ENCODE assay signal across 13 cellular contexts in genomic region chr2:27638709-27639108, GRCh38. TPM values are rescaled to one million over a fixed set of nuclear protein-coding genes. Genes with fewer than 3 reads are reported as not detected.
DNase-seq lines count a peak whose midpoint lies in the region; ATAC-seq and TF ChIP-seq lines count a peak whose summit lies in the region.
"Had no signal": no experiment of that assay in that cellular context is flagged by ENCODE, and none has a peak within 500 bp of the region (broad histone marks: within the 10 kb centered on the region; RNA-seq: fewer than 3 reads in every experiment).

No MANE protein-coding gene starts in this region.

- H2AFZ ChIP-seq in PC-3 (ENCODE audit: low read length): no peak overlapping the region

- CTCF ChIA-PET in activated naive CD4-positive, alpha-beta T cell treated with anti-CD3 and anti-CD28 coated beads for 36 hours (lab: Charles Lee): interaction anchor here (2.2 kb wide), 1 partner anchor 45 kb away, joined by 7 read pairs; no protein-coding TSS in a partner anchor
- CTCF ChIA-PET in PC-3 (lab: Charles Lee): no interaction called here

- peaks cover 20% of the 10 kb centered on the region for H3K4me1 Mint-ChIP-seq in activated naive CD4-positive, alpha-beta T cell treated with anti-CD3 and anti-CD28 coated beads for 36 hours (ENCODE audit: low read depth)
- H3K4me1 Mint-ChIP-seq in stimulated activated effector memory CD8-positive, alpha-beta T cell treated with anti-CD3 and anti-CD28 coated beads, Interleukin-12 subunit alpha, Interleukin-12 subunit beta, amount 100 ng/mL, for 72 hours: peaks cover 24% of the 10 kb centered on the region
- H3K4me1 Mint-ChIP-seq: nephron had no signal

- no peaks in the 10 kb centered on the region for H3K9me3 ChIP-seq in PC-3 (ENCODE audit: low read length)

- H3K9ac ChIP-seq in PC-3 (ENCODE audit: low read length): peak overlapping the region; percentile 25; the same call in 1 of the 2 replicates

- no peaks in the 10 kb centered on the region for H3K27me3 ChIP-seq in PC-3 (ENCODE audit: low read length)

- H3K36me3 Mint-ChIP-seq in activated naive CD4-positive, alpha-beta T cell treated with anti-CD3 and anti-CD28 coated beads for 36 hours (ENCODE audit: low read depth): peaks cover 34% of the 10 kb centered on the region
- peaks cover 96% of the 10 kb centered on the region for H3K36me3 Mint-ChIP-seq in stimulated activated effector memory CD8-positive, alpha-beta T cell treated with anti-CD3 and anti-CD28 coated beads, Interleukin-12 subunit alpha, Interleukin-12 subunit beta, amount 100 ng/mL, for 72 hours

- peak overlapping the region; percentile 81 for H3K27ac ChIP-seq in PC-3 (ENCODE audit: low read length)

- no peaks in the 10 kb centered on the region for H3K9me3 Mint-ChIP-seq in activated naive CD4-positive, alpha-beta T cell treated with anti-CD3 and anti-CD28 coated beads for 36 hours
- H3K9me3 Mint-ChIP-seq in stimulated activated effector memory CD8-positive, alpha-beta T cell treated with anti-CD3 and anti-CD28 coated beads, Interleukin-12 subunit alpha, Interleukin-12 subunit beta, amount 100 ng/mL, for 72 hours: no peaks in the 10 kb centered on the region
- H3K9me3 Mint-ChIP-seq: nephron had no signal

- H3K4me3 ChIP-seq in PC-3 (ENCODE audit: low read length) (no peak overlapping the region), astrocyte of the spinal cord (ENCODE audit: low read depth, low read length) (no peak overlapping the region)

- intact Hi-C loops in activated naive CD4-positive, alpha-beta T cell treated with anti-CD3 and anti-CD28 coated beads for 36 hours (cut with micrococcal nuclease): loop anchor here (1.0 to 2.0 kb wide), 7 partner anchors 10 to 264 kb away; partner anchors contain the start of genes IFT172 and ZNF512
- intact Hi-C loops in PC-3 (cut with micrococcal nuclease): no loop called here

- H3K36me3 ChIP-seq in PC-3 (ENCODE audit: low read depth, low read length): peaks cover 44% of the 10 kb centered on the region

- no peaks in the 10 kb centered on the region for H3K27me3 Mint-ChIP-seq in activated naive CD4-positive, alpha-beta T cell treated with anti-CD3 and anti-CD28 coated beads for 36 hours (ENCODE audit: low read depth)

- no peaks in the 10 kb centered on the region for H4K20me1 ChIP-seq in PC-3 (ENCODE audit: low read length)

- ATAC-seq in PC-3 (no peak), GM21717 (IDR thresholded peaks at IDR 0.05; ENCODE audit: unreplicated experiment) (no peak), left lobe of liver (no peak)
- peak; percentile 46 for ATAC-seq in stimulated activated effector memory CD8-positive, alpha-beta T cell treated with anti-CD3 and anti-CD28 coated beads, Interleukin-12 subunit alpha, Interleukin-12 subunit beta, amount 100 ng/mL, for 72 hours

- H3K4me3 Mint-ChIP-seq in activated naive CD4-positive, alpha-beta T cell treated with anti-CD3 and anti-CD28 coated beads for 36 hours: peak overlapping the region; percentile 28
- peak overlapping the region; percentile 43 for H3K4me3 Mint-ChIP-seq in stimulated activated effector memory CD8-positive, alpha-beta T cell treated with anti-CD3 and anti-CD28 coated beads, Interleukin-12 subunit alpha, Interleukin-12 subunit beta, amount 100 ng/mL, for 72 hours
- H3K4me3 Mint-ChIP-seq: nephron had no signal

- in situ Hi-C loops in astrocyte of the spinal cord (cut with HindIII; ENCODE audit: low sequenced_read_pairs): no loop called here

- POLR2A ChIA-PET in PC-3 (lab: Charles Lee; ENCODE audit: unreplicated experiment): no interaction called here

- peak; percentile 37 for DNase-seq in activated naive CD4-positive, alpha-beta T cell treated with anti-CD3 and anti-CD28 coated beads for 36 hours
- no peak for DNase-seq in activated naive CD4-positive, alpha-beta T cell treated with Interleukin-2 at 50 U/mL for 16 hours
- DNase-seq in PC-3 (peak; percentile 18), astrocyte of the spinal cord (ENCODE audit: low read depth, low spot score) (peak; percentile 91), left lobe of liver (ENCODE audit: low spot score) (no peak), ecto neural progenitor cell (ENCODE audit: low spot score) (no peak)
- DNase-seq in stimulated activated effector memory CD8-positive, alpha-beta T cell treated with anti-CD3 and anti-CD28 coated beads, Interleukin-12 subunit alpha, Interleukin-12 subunit beta, amount 100 ng/mL, for 72 hours (ENCODE audit: low spot score in 2 of 2): no peak
- DNase-seq: AML-193, amniotic stem cell, DMS79 treated with DMSO at 0.1 percent for 48 hours, SW 1271 had no signal

- no peaks in the 10 kb centered on the region for H3K79me2 ChIP-seq in PC-3 (ENCODE audit: low read length)

- H3K4me1 ChIP-seq in PC-3 (ENCODE audit: insufficient read depth, low read length): peaks cover 22% of the 10 kb centered on the region

- TF ChIP-seq CTCF in PC-3 (conservative IDR thresholded peaks at IDR 0.05; ENCODE audit: low read depth, low read length) (no peak), astrocyte of the spinal cord (IDR thresholded peaks at IDR 0.05; ENCODE audit: low read depth, low read length) (no peak)

- no peaks in the 10 kb centered on the region for H3K9me2 ChIP-seq in PC-3 (replicated peaks; ENCODE audit: low read length)

- H3K27ac Mint-ChIP-seq in activated naive CD4-positive, alpha-beta T cell treated with anti-CD3 and anti-CD28 coated beads for 36 hours: peak overlapping the region; percentile 92
- peak overlapping the region; percentile 86 for H3K27ac Mint-ChIP-seq in stimulated activated effector memory CD8-positive, alpha-beta T cell treated with anti-CD3 and anti-CD28 coated beads, Interleukin-12 subunit alpha, Interleukin-12 subunit beta, amount 100 ng/mL, for 72 hours
- H3K27ac Mint-ChIP-seq: nephron had no signal

- peaks cover 5% of the 10 kb centered on the region for H3F3A ChIP-seq in PC-3 (ENCODE audit: low read length, unreplicated experiment)

- H3K4me2 ChIP-seq in PC-3 (ENCODE audit: low read length): peak overlapping the region; percentile 21

- BruUV-seq in PC-3 (replicated peaks; lab: Mats Ljungman, UMichigan): no TSS peak

RNA-seq across cellular contexts. Expression of gene GPN1, which starts 9.9 kb away (rescaled TPM):
- total RNA-seq in activated naive CD4-positive, alpha-beta T cell treated with anti-CD3 and anti-CD28 coated beads for 36 hours: 10 to 100 TPM; 44.9 to 45.1 TPM
- total RNA-seq in PC-3 (2014; rRNA removed): 40.9 and 46.8 TPM in 2 replicates
- 8.6 TPM for total RNA-seq in left lobe of liver

RNA-seq across cellular contexts. Expression of gene CCDC121, which starts 9.9 kb away (rescaled TPM):
- total RNA-seq in activated naive CD4-positive, alpha-beta T cell treated with anti-CD3 and anti-CD28 coated beads for 36 hours: under 1 TPM; 0.17 to 0.30 TPM
- total RNA-seq in PC-3 (2014; rRNA removed): 0.87 and 2.7 TPM in 2 replicates
- 1.2 TPM for total RNA-seq in left lobe of liver

RNA-seq across cellular contexts. Expression of gene SUPT7L, which starts 24.7 kb away (rescaled TPM):
- 10 to 100 TPM; 27.8 to 29.7 TPM for total RNA-seq in activated naive CD4-positive, alpha-beta T cell treated with anti-CD3 and anti-CD28 coated beads for 36 hours
- 23.4 and 27.2 TPM in 2 replicates for total RNA-seq in PC-3 (2014; rRNA removed)
- total RNA-seq in left lobe of liver: 12.2 TPM

RNA-seq across cellular contexts. Expression of gene SLC4A1AP, which starts 25.0 kb away (rescaled TPM):
- 10 to 100 TPM; 21.2 to 22.2 TPM for total RNA-seq in activated naive CD4-positive, alpha-beta T cell treated with anti-CD3 and anti-CD28 coated beads for 36 hours
- total RNA-seq in PC-3 (2014; rRNA removed) (29.1 and 30.3 TPM in 2 replicates), left lobe of liver (7.6 TPM)

RNA-seq across cellular contexts. Expression of gene ZNF512, which starts 55.9 kb away (rescaled TPM):
- 10 to 100 TPM; 34.7 to 35.8 TPM for total RNA-seq in activated naive CD4-positive, alpha-beta T cell treated with anti-CD3 and anti-CD28 coated beads for 36 hours
- total RNA-seq in PC-3 (2014; rRNA removed) (not detected in 2 replicates), left lobe of liver (6.7 TPM)

Comparison
In these comparisons a context has a peak if more than half of its experiments do, and no peak if none do; other contexts are left out.
1. DNase-seq: peak in activated naive CD4-positive, alpha-beta T cell treated with anti-CD3 and anti-CD28 coated beads for 36 hours (single experiment), PC-3 (single experiment) and astrocyte of the spinal cord (single experiment); none in activated naive CD4-positive, alpha-beta T cell treated with Interleukin-2 at 50 U/mL for 16 hours (single experiment), stimulated activated effector memory CD8-positive, alpha-beta T cell treated with anti-CD3 and anti-CD28 coated beads, Interleukin-12 subunit alpha, Interleukin-12 subunit beta, amount 100 ng/mL, for 72 hours (0 of 2), left lobe of liver (single experiment) and ecto neural progenitor cell (single experiment).